11 cellular contexts compared by ENCODE assay signal in the genomic region with DNA sequence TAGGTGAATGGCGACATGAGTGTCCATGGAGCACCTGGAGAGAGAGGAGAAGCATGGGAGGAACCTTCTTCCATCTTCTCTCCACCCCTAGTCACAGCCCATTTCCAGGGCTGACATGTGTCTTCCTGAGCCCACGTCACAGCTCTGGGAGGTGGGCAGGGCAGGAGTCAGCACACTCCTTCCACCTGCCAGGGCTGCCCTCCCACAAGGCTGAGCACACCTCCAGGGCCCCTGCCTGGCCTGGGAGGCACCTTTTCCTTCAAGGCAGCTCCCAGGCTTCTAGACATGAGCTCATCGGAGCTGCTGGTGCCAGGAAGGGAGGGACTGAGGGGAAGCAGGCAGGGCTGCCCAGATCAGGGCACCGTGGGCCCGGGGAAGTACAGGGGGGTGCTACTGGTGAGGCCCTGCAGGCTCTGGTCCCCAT. TPM values are rescaled to one million over a fixed set of nuclear protein-coding genes. Genes with fewer than 3 reads are reported as not detected.
DNase-seq lines count a peak whose midpoint lies in the region; ATAC-seq and TF ChIP-seq lines count a peak whose summit lies in the region.
"Had no signal": no experiment of that assay in that cellular context is flagged by ENCODE, and none has a peak within 500 bp of the region (broad histone marks: within the 10 kb centered on the region; RNA-seq: fewer than 3 reads in every experiment).

No MANE protein-coding gene starts in this region.

- no peak overlapping the region for H2AFZ ChIP-seq in smooth muscle cell (ENCODE audit: low read depth)

- peak overlapping the region; percentile 53 for H3K27ac ChIP-seq in smooth muscle cell (ENCODE audit: low read depth)

- TF ChIP-seq CTCF in GM12865 (IDR thresholded peaks at IDR 0.05; ENCODE audit: insufficient read depth, low read depth, low read length, missing control alignments): no peak
- no peak for TF ChIP-seq CTCF in smooth muscle cell (IDR thresholded peaks at IDR 0.05; ENCODE audit: borderline replicate concordance, insufficient read depth, poor library complexity, severe bottlenecking)
- no peak for TF ChIP-seq CTCF in GM13977 (IDR thresholded peaks at IDR 0.05; ENCODE audit: extremely low read depth, insufficient read depth, missing control alignments)

- H3K9me3 ChIP-seq in smooth muscle cell (replicated peaks; ENCODE audit: low read depth): no peaks in the 10 kb centered on the region

- H3K79me2 ChIP-seq in smooth muscle cell (ENCODE audit: low read depth): peaks cover 71% of the 10 kb centered on the region

- no peaks in the 10 kb centered on the region for H3K36me3 ChIP-seq in smooth muscle cell (ENCODE audit: low read depth)

- H4K20me1 ChIP-seq in smooth muscle cell (ENCODE audit: low read depth): peaks cover 50% of the 10 kb centered on the region

- no peak overlapping the region for H3K9ac ChIP-seq in smooth muscle cell (ENCODE audit: low read depth)

- H3F3A ChIP-seq in smooth muscle cell (ENCODE audit: low read depth): peaks cover 16% of the 10 kb centered on the region

- H3K27me3 ChIP-seq in smooth muscle cell (ENCODE audit: low read depth): no peaks in the 10 kb centered on the region

- in situ Hi-C loops in GM13977 (cut with MboI; ENCODE audit: low pct_unique_long_range_greater_than_20kb, low sequenced_read_pairs, unreplicated experiment): no loop called here

- peaks cover 23% of the 10 kb centered on the region for H3K4me1 ChIP-seq in smooth muscle cell (ENCODE audit: low read depth)

- WGBS in smooth muscle cell (ENCODE audit: low lambda C conversion rate): 80% methylated on average over 5 of the region's 5 CpGs

- intact Hi-C loops in left colon (cut with DNase I, micrococcal nuclease): no loop called here

- ATAC-seq in left colon (peak; percentile 56), HG02623 (IDR thresholded peaks at IDR 0.05; ENCODE audit: unreplicated experiment) (no peak), HG02610 (IDR thresholded peaks at IDR 0.05; ENCODE audit: unreplicated experiment) (no peak)

- H3K4me3 ChIP-seq in GM12865 (ENCODE audit: low read depth, low read length) (peak overlapping the region; percentile 69), smooth muscle cell (no peak overlapping the region)

- peak; percentile 18 for DNase-seq in GM12865 (ENCODE audit: low read depth)
- peak; percentile 50 for DNase-seq in cerebellum (ENCODE audit: low spot score)
- DNase-seq in left colon: peak in 1 of 2 donors; percentile 62
- no peak for DNase-seq in smooth muscle cell (lab: John Stamatoyannopoulos, UW; ENCODE audit: unreplicated experiment)
- DNase-seq in GM13977 (ENCODE audit: low spot score): no peak
- no peak for DNase-seq in activated CD4-positive, CD25-positive, alpha-beta regulatory T cell treated with anti-CD3 and anti-CD28 coated beads, Interleukin-2, amount 50 U/mL, for 72 hours
- DNase-seq: activated CD8-positive, alpha-beta memory T cell treated with anti-CD3 and anti-CD28 coated beads, Interleukin-2, amount 50 U/mL, for 48 hours; foreskin melanocyte; nephron progenitor cell had no signal

- peak overlapping the region; percentile 92 for H3K4me2 ChIP-seq in smooth muscle cell

RNA-seq across cellular contexts. Expression of a gene that starts 13.6 kb away (rescaled TPM):
- total RNA-seq in cerebellum (1.4 TPM), left colon (10 to 100 TPM; 43.6 to 73.9 TPM), smooth muscle cell (30.5 and 46.4 TPM in 2 replicates)
- 34.2 and 36.9 TPM in 2 replicates for polyA plus RNA-seq in smooth muscle cell

RNA-seq across cellular contexts. Expression of a gene that starts 34.2 kb away (rescaled TPM):
- total RNA-seq in cerebellum (1.8 TPM), left colon (1 to 10 TPM in 1 of 2 donors, under 1 TPM in 1; 0.31 to 1.1 TPM), smooth muscle cell (6.4 and 8.2 TPM in 2 replicates)
- polyA plus RNA-seq in smooth muscle cell: 7.9 and 12.2 TPM in 2 replicates

Comparison
In these comparisons a context has a peak if more than half of its experiments do, and no peak if none do; other contexts are left out.
1. DNase-seq: peak in GM12865 (single experiment) and cerebellum (single experiment); none in smooth muscle cell (single experiment), GM13977 (single experiment) and activated CD4-positive, CD25-positive, alpha-beta regulatory T cell treated with anti-CD3 and anti-CD28 coated beads, Interleukin-2, amount 50 U/mL, for 72 hours (single experiment).
2. RNA of a gene that starts 13.6 kb away (total RNA-seq): 43.6 to 73.9 TPM in left colon and 30.5 to 46.4 TPM in smooth muscle cell; 1.4 TPM in cerebellum (single experiment); every median in the first group is over 10 times any median in the second.